ENCODE assay signal across 11 cellular contexts in the genomic region with DNA sequence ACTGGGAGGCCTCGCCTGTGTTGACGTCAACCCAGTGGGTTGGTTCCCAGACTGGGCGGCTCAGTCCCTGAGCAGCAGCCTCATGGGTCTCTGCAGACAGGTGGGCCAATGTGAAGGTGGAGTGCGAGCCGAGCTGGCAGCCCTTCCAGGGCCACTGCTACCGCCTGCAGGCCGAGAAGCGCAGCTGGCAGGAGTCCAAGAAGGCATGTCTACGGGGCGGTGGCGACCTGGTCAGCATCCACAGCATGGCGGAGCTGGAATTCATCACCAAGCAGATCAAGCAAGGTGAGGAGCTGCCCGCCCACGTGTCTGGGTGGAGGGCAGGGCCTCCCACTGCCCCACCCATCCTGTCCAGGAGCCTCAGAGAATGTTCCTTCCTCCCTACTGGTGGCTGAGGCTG. TPM values are rescaled to one million over a fixed set of nuclear protein-coding genes. Genes with fewer than 3 reads are reported as not detected.
DNase-seq lines count a peak whose midpoint lies in the region; ATAC-seq and TF ChIP-seq lines count a peak whose summit lies in the region.
"Had no signal": no experiment of that assay in that cellular context is flagged by ENCODE, and none has a peak within 500 bp of the region (broad histone marks: within the 10 kb centered on the region; RNA-seq: fewer than 3 reads in every experiment).

No MANE protein-coding gene starts in this region.

- TF ChIP-seq CTCF in WTC11 (IDR thresholded peaks at IDR 0.05) = no peak
- no peak for TF ChIP-seq CTCF in mucosa of descending colon (IDR thresholded peaks at IDR 0.05)

- H3K9me3 Mint-ChIP-seq in WTC11 = no peaks in the 10 kb centered on the region
- H3K9me3 Mint-ChIP-seq: CD4-positive, alpha-beta T cell had no signal

- no peaks in the 10 kb centered on the region for H3K36me3 Mint-ChIP-seq in WTC11

- H3K27me3 Mint-ChIP-seq in WTC11 (ENCODE audit: low read depth) = no peaks in the 10 kb centered on the region
- H3K27me3 Mint-ChIP-seq: CD4-positive, alpha-beta T cell had no signal

- CTCF ChIA-PET in WTC11 (lab: Charles Lee) = interaction anchor here (0.6 to 2.7 kb wide), 11 partner anchors 10 to 297 kb away, joined by 3 to 15 read pairs (median 3); no protein-coding TSS in a partner anchor

- no peak overlapping the region for H3K4me3 ChIP-seq in mucosa of descending colon
- H3K4me3 ChIP-seq: esophagus muscularis mucosa, uterus had no signal

- POLR2A ChIA-PET in WTC11 (lab: Charles Lee) = no interaction called here

- no peaks in the 10 kb centered on the region for H3K4me1 ChIP-seq in mucosa of descending colon (ENCODE audit: low read depth)

- peaks cover 5% of the 10 kb centered on the region; the same call in 1 of the 2 replicates for H3K4me1 Mint-ChIP-seq in WTC11

- intact Hi-C loops in mucosa of descending colon (cut with DNase I, micrococcal nuclease) = no loop called here

- no peaks in the 10 kb centered on the region for H3K36me3 ChIP-seq in mucosa of descending colon (ENCODE audit: low read depth)
- H3K36me3 ChIP-seq: uterus had no signal

- ATAC-seq in WTC11 (no peak), mucosa of descending colon (peak; percentile 74), HG02678 (IDR thresholded peaks at IDR 0.05; ENCODE audit: unreplicated experiment) (no peak), GM19467 (IDR thresholded peaks at IDR 0.05; ENCODE audit: unreplicated experiment) (no peak), GM19455 (IDR thresholded peaks at IDR 0.05; ENCODE audit: unreplicated experiment) (no peak)

- no peaks in the 10 kb centered on the region for H3K9me3 ChIP-seq in mucosa of descending colon
- H3K9me3 ChIP-seq: esophagus muscularis mucosa, uterus had no signal

- peak; percentile 60 for DNase-seq in DMS53 treated with DMSO at 0.1 percent for 48 hours (lab: John Stamatoyannopoulos, UW; ENCODE audit: unreplicated experiment)
- peak; percentile 46 for DNase-seq in NCI-H2029 treated with DMSO at 0.1 percent for 48 hours (lab: John Stamatoyannopoulos, UW)
- no peak for DNase-seq in WTC11 (ENCODE audit: low spot score)
- DNase-seq in mucosa of descending colon = peak in 2 of 3 donors; percentile 66 to 68
- no peak for DNase-seq in activated CD4-positive, alpha-beta T cell treated with anti-CD3 and anti-CD28 coated beads for 1 hour
- DNase-seq: uterus had no signal

- no peak overlapping the region for H3K4me3 Mint-ChIP-seq in WTC11
- H3K4me3 Mint-ChIP-seq: CD4-positive, alpha-beta T cell had no signal

- 0 out of 2 replicates have a peak overlapping the region, but pooled peaks have one; percentile 45 for H3K27ac Mint-ChIP-seq in WTC11
- H3K27ac Mint-ChIP-seq: CD4-positive, alpha-beta T cell had no signal

TF ChIP-seq in WTC11, 78 proteins besides CTCF, POLR2A, EP300 and RAD21:
- no peak for TF ChIP-seq NR3C1 (CRISPR knock-in tag; conservative IDR thresholded peaks at IDR 0.05; ENCODE audit: low read depth)
- TF ChIP-seq PRRX2 (CRISPR knock-in tag; IDR thresholded peaks at IDR 0.05) = no peak
- no peak for TF ChIP-seq OVOL2 (CRISPR knock-in tag; IDR thresholded peaks at IDR 0.05; ENCODE audit: borderline replicate concordance)
- no peak for TF ChIP-seq NFATC4 (CRISPR knock-in tag; IDR thresholded peaks at IDR 0.05)
- TF ChIP-seq GABPB1 (CRISPR knock-in tag; IDR thresholded peaks at IDR 0.05) = no peak

RNA-seq across cellular contexts. Expression of a gene that starts 44.1 kb away (rescaled TPM):
- 30.3 to 35.3 TPM (median 32.5 TPM) in 3 replicates for total RNA-seq in WTC11 (2021)
- 10 to 100 TPM in 2 of 3 donors, 1 to 10 TPM in 1; 5.1 to 20.3 (median 10.8) TPM for total RNA-seq in mucosa of descending colon

Comparison
In these comparisons a context has a peak if more than half of its experiments do, and no peak if none do; other contexts are left out.
1. DNase-seq: peak in DMS53 treated with DMSO at 0.1 percent for 48 hours (single experiment), NCI-H2029 treated with DMSO at 0.1 percent for 48 hours (single experiment) and mucosa of descending colon (2 of 3); none in WTC11 (single experiment) and activated CD4-positive, alpha-beta T cell treated with anti-CD3 and anti-CD28 coated beads for 1 hour (single experiment).